ENCODE assay signal across 8 cellular contexts in genomic region chr17:75753514-75754377, GRCh38. TPM values are rescaled to one million over a fixed set of nuclear protein-coding genes. Genes with fewer than 3 reads are reported as not detected.
DNase-seq lines count a peak whose midpoint lies in the region; ATAC-seq, FAIRE-seq and TF ChIP-seq lines count a peak whose summit lies in the region.

No MANE protein-coding gene starts in this region.

- TF ChIP-seq EP300 in suprapubic skin (IDR thresholded peaks at IDR 0.05): no peak

- 36% methylated on average over 11 of the region's 76 CpGs for WGBS in suprapubic skin

- H3K4me1 Mint-ChIP-seq in activated T-cell treated with anti-CD3 and anti-CD28 coated beads, Interleukin-2, amount 50 U/mL, for 4 hours (ENCODE audit: low read depth): peaks cover 17% of the 10 kb centered on the region

- no peaks in the 10 kb centered on the region for H3K36me3 Mint-ChIP-seq in activated T-cell treated with anti-CD3 and anti-CD28 coated beads, Interleukin-2, amount 50 U/mL, for 4 hours (ENCODE audit: insufficient read depth)

- no peak for FAIRE-seq in HTR-8/SVneo (lab: Jason Lieb, UNC)

- peaks cover 27% of the 10 kb centered on the region for H3K27me3 ChIP-seq in neutrophil
- H3K27me3 ChIP-seq in suprapubic skin: no peaks in the 10 kb centered on the region

- TF ChIP-seq CTCF in fibroblast of villous mesenchyme (IDR thresholded peaks at IDR 0.05; ENCODE audit: insufficient read depth, low read depth, low read length) (peak; percentile 47), neutrophil (IDR thresholded peaks at IDR 0.05) (peak; percentile 84), suprapubic skin (IDR thresholded peaks at IDR 0.05) (peak in 1 of 2 donors; percentile 53)

- H3K4me3 Mint-ChIP-seq in activated T-cell treated with anti-CD3 and anti-CD28 coated beads, Interleukin-2, amount 50 U/mL, for 4 hours: peak overlapping the region; percentile 62

- no peaks in the 10 kb centered on the region for H3K9me3 ChIP-seq in neutrophil
- no peaks in the 10 kb centered on the region for H3K9me3 ChIP-seq in suprapubic skin

- TF ChIP-seq POLR2A in suprapubic skin (IDR thresholded peaks at IDR 0.05): no peak

- peak overlapping the region; percentile 33 for H3K27ac ChIP-seq in neutrophil
- H3K27ac ChIP-seq in suprapubic skin: no peak overlapping the region

- H3K4me1 ChIP-seq in neutrophil (ENCODE audit: control insufficient read depth in 1 of 2, insufficient read depth in 1 of 2, low read depth in 1 of 2, low read length in 1 of 2) (peaks cover 26 to 29% of the 10 kb centered on the region in 2 experiments), suprapubic skin (peaks cover 50% of the 10 kb centered on the region)

- no peaks in the 10 kb centered on the region for H3K27me3 Mint-ChIP-seq in activated T-cell treated with anti-CD3 and anti-CD28 coated beads, Interleukin-2, amount 50 U/mL, for 4 hours (ENCODE audit: low read depth)

- H3K36me3 ChIP-seq in neutrophil (peaks cover 11% of the 10 kb centered on the region), suprapubic skin (peaks cover 90% of the 10 kb centered on the region)

- no peaks in the 10 kb centered on the region for H3K9me3 Mint-ChIP-seq in activated T-cell treated with anti-CD3 and anti-CD28 coated beads, Interleukin-2, amount 50 U/mL, for 4 hours

- DNase-seq in EL (peak; percentile 81), HCEC 1CT (peak; percentile 71), NOMO-1 treated with dmso at 0.1 percent for 144 hours (lab: John Stamatoyannopoulos, UW; ENCODE audit: unreplicated experiment) (peak; percentile 72), fibroblast of villous mesenchyme (ENCODE audit: low read depth) (peak; percentile 63), suprapubic skin (ENCODE audit: low spot score in 2 of 2) (peak; percentile 73 to 85), HTR-8/SVneo (ENCODE audit: insufficient read length, low spot score) (no peak)
- peak; percentile 67 for DNase-seq in activated T-cell treated with anti-CD3 and anti-CD28 coated beads, Interleukin-2, amount 50 U/mL, for 4 hours

- peak; percentile 89 to 90 for ATAC-seq in activated T-cell treated with anti-CD3 and anti-CD28 coated beads, Interleukin-2, amount 50 U/mL, for 4 hours

- H3K4me3 ChIP-seq in fibroblast of villous mesenchyme (ENCODE audit: low read depth, low read length) (peak overlapping the region; percentile 61), neutrophil (ENCODE audit: low read depth in 1 of 2, low read length in 1 of 2) (peak overlapping the region; percentile 46 to 62), suprapubic skin (peak overlapping the region; percentile 44)

RNA-seq across cellular contexts. Expression of gene GALK1, which starts 11.2 kb away (rescaled TPM):
- total RNA-seq in activated T-cell treated with anti-CD3 and anti-CD28 coated beads, Interleukin-2, amount 50 U/mL, for 4 hours: 10 to 100 TPM; 16.9 to 23.5 (median 21.3) TPM
- total RNA-seq in fibroblast of villous mesenchyme: 36.7 and 49.3 TPM in 2 replicates
- total RNA-seq in suprapubic skin: 10 to 100 TPM; 15.2 to 34.9 (median 22.9) TPM

RNA-seq across cellular contexts. Expression of gene UNK, which starts 30.9 kb away (rescaled TPM):
- total RNA-seq in activated T-cell treated with anti-CD3 and anti-CD28 coated beads, Interleukin-2, amount 50 U/mL, for 4 hours: 10 to 100 TPM; 21.0 to 24.5 (median 22.6) TPM
- 19.9 and 23.5 TPM in 2 replicates for total RNA-seq in fibroblast of villous mesenchyme
- total RNA-seq in suprapubic skin: 10 to 100 TPM; 27.8 to 68.2 (median 31.9) TPM

RNA-seq across cellular contexts. Expression of gene ITGB4, which starts 32.5 kb away (rescaled TPM):
- total RNA-seq in activated T-cell treated with anti-CD3 and anti-CD28 coated beads, Interleukin-2, amount 50 U/mL, for 4 hours: 1 to 10 TPM in 2 of 3 donors, under 1 TPM in 1; 0.63 to 2.3 (median 1.6) TPM
- total RNA-seq in fibroblast of villous mesenchyme (0.32 and 1.3 TPM in 2 replicates), suprapubic skin (100 to 1,000 TPM; 382 to 583 (median 474) TPM)

Comparison
In these comparisons a context has a peak if more than half of its experiments do, and no peak if none do; other contexts are left out.
1. RNA of gene ITGB4, which starts 32.5 kb away (total RNA-seq): 382 to 583 TPM in suprapubic skin; 0.63 to 2.3 TPM in activated T-cell treated with anti-CD3 and anti-CD28 coated beads, Interleukin-2, amount 50 U/mL, for 4 hours and 0.32 to 1.3 TPM in fibroblast of villous mesenchyme; every median in the first group is over 100 times any median in the second.
2. Peak in every context shown above with its lines, with median percentiles within 50 percentile points of each other: H3K4me3 ChIP-seq.